Comparison of ENCODE assay signal across 8 cellular contexts in the genomic region with DNA sequence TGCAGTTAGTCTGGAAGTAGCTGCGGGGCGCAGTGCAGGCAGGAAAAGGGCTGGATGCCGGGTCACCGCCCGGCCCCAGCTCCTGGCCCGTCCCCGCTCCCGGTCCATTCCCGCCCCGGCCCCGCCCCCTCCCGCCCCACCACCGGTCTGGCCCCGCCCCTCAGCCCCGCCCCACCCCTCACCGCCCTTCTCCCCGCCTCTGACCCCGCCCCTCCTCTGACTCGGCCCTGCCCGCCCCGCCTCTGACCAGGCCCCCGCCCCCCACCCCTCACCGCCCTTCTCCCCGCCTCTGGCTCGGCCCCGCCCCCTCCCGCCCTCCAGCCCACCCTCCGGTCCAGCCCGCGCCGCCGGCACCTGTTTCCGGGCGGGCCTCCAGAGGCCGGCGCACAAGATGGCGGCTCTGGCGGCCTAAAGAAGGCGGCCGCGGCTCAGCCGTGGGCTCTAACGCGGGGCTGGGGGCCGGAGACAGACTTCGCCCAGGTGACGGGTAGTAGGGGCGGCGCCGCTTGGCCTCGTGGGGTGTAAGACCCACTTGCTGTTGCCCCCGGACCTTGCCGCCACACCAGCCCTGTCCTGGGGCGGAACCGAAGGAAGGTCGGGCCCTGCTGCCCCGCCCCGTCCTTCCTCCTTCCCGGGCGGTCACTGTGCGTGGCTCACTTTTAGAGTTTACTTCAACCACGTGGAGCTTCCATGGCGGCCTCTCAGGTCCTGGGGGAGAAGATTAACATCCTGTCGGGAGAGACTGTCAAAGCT. TPM values are rescaled to one million over a fixed set of nuclear protein-coding genes. Genes with fewer than 3 reads are reported as not detected.
DNase-seq lines count a peak whose midpoint lies in the region; ATAC-seq lines count a peak whose summit lies in the region.

A gene with protein sequence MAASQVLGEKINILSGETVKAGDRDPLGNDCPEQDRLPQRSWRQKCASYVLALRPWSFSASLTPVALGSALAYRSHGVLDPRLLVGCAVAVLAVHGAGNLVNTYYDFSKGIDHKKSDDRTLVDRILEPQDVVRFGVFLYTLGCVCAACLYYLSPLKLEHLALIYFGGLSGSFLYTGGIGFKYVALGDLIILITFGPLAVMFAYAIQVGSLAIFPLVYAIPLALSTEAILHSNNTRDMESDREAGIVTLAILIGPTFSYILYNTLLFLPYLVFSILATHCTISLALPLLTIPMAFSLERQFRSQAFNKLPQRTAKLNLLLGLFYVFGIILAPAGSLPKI (plus strand): TSS at position 357 of the 753 bp plus-strand sequence. CDS start 334 bp downstream, at position 691.

- H4K8ac ChIP-seq in mesenchymal stem cell (ENCODE audit: low read length), result peak within 1 kb of the TSS; percentile 99

- H3K4me1 Mint-ChIP-seq in effector memory CD8-positive, alpha-beta T cell (ENCODE audit: low read depth in 2 of 2), result peaks cover 22 to 30% of the 10 kb centered on the region in 2 donors

- no peak within 1 kb of the TSS for H2BK120ac ChIP-seq in mesenchymal stem cell (ENCODE audit: low read depth, low read length)

- peak within 1 kb of the TSS; percentile 98 for H4K91ac ChIP-seq in mesenchymal stem cell (ENCODE audit: low read length)

- DNase-seq in CMK (ENCODE audit: low read depth) (peak; percentile 84), HK-2 (ENCODE audit: unreplicated experiment) (peak; percentile 92), NOMO-1 treated with DMSO at 0.1 percent for 48 hours (lab: John Stamatoyannopoulos, UW; ENCODE audit: unreplicated experiment) (peak; percentile 73), mesenchymal stem cell (peak; percentile 89)
- DNase-seq in effector memory CD8-positive, alpha-beta T cell, result peak; percentile 67 to 73 (median 67)
- DNase-seq in stimulated activated CD8-positive, alpha-beta memory T cell treated with anti-CD3 and anti-CD28 coated beads, Interleukin-12 subunit alpha, Interleukin-12 subunit beta, amount 100 ng/mL, for 24 hours (ENCODE audit: extremely low read depth), result peak; percentile 64

- CTCF ChIA-PET in activated CD8-positive, alpha-beta memory T cell treated with anti-CD3 and anti-CD28 coated beads for 36 hours (lab: Charles Lee), result no interaction called here

- peak within 1 kb of the TSS; percentile 86 to 99 for H3K4me3 ChIP-seq in mesenchymal stem cell (ENCODE audit: insufficient read depth in 1 of 2, low read depth in 1 of 2, low read length in 2 of 2)

- peak within 1 kb of the TSS in 1 of 2 experiments; percentile 85 for H3K4ac ChIP-seq in mesenchymal stem cell (ENCODE audit: low read depth in 1 of 2, low read length in 2 of 2)

- peak within 1 kb of the TSS in 1 of 2 experiments; percentile 71 for H3K14ac ChIP-seq in mesenchymal stem cell (ENCODE audit: low read length in 2 of 2)

- H3K4me2 ChIP-seq in mesenchymal stem cell (ENCODE audit: low read length, poor library complexity, severe bottlenecking), result peak within 1 kb of the TSS; percentile 83

- no peaks in the 10 kb centered on the region for H3K27me3 ChIP-seq in mesenchymal stem cell (ENCODE audit: control insufficient read depth in 1 of 2, insufficient read depth in 1 of 2, low read length in 2 of 2)

- POLR2A ChIA-PET in activated CD8-positive, alpha-beta memory T cell treated with anti-CD3 and anti-CD28 coated beads for 36 hours (lab: Charles Lee), result interaction anchor here (0.7 to 1.0 kb wide), 4 partner anchors 10 to 260 kb away, joined by 3 to 4 read pairs (median 3); a partner anchor contains a TSS

- peak within 1 kb of the TSS; percentile 82 to 92 for H3K4me3 Mint-ChIP-seq in effector memory CD8-positive, alpha-beta T cell

- ATAC-seq in GM19455 (IDR thresholded peaks at IDR 0.05; ENCODE audit: unreplicated experiment), result peak; percentile 77
- ATAC-seq in effector memory CD8-positive, alpha-beta T cell (replicated peaks), result peak; percentile 89

- H3K23ac ChIP-seq in mesenchymal stem cell (ENCODE audit: low read length in 2 of 2), result peak within 1 kb of the TSS in 1 of 2 experiments; percentile 67

- peak within 1 kb of the TSS; percentile 90 for H2AFZ ChIP-seq in mesenchymal stem cell (ENCODE audit: low read depth, low read length)

- H3K18ac ChIP-seq in mesenchymal stem cell (ENCODE audit: low read depth in 1 of 2, low read length in 2 of 2), result peak within 1 kb of the TSS; percentile 93 to 98

- H3K9me3 Mint-ChIP-seq in effector memory CD8-positive, alpha-beta T cell, result no peaks in the 10 kb centered on the region

- no peaks in the 10 kb centered on the region for H3K27me3 Mint-ChIP-seq in effector memory CD8-positive, alpha-beta T cell

- H3K9me3 ChIP-seq in mesenchymal stem cell (ENCODE audit: control insufficient read depth, low read length), result no peaks in the 10 kb centered on the region

- H3K9ac ChIP-seq in mesenchymal stem cell (ENCODE audit: low read length), result peak within 1 kb of the TSS; percentile 91

- H3K36me3 Mint-ChIP-seq in effector memory CD8-positive, alpha-beta T cell (ENCODE audit: insufficient read depth), result peaks cover 16% of the 10 kb centered on the region

- H2BK12ac ChIP-seq in mesenchymal stem cell (ENCODE audit: low read length in 2 of 2), result peak within 1 kb of the TSS; percentile 21 to 87

- peaks cover 21% of the 10 kb centered on the region for H3K79me1 ChIP-seq in mesenchymal stem cell (replicated peaks; ENCODE audit: low read length, poor library complexity, severe bottlenecking)

- peaks cover 0 to 4% of the 10 kb centered on the region in 2 experiments for H3K36me3 ChIP-seq in mesenchymal stem cell (ENCODE audit: control insufficient read depth in 1 of 2, insufficient read depth in 2 of 2, low read depth in 1 of 2, low read length in 2 of 2)

- H2BK15ac ChIP-seq in mesenchymal stem cell (ENCODE audit: low read depth, poor library complexity, severe bottlenecking), result peak within 1 kb of the TSS; percentile 86

- under 1% methylated on average over 32 of the region's 64 CpGs for WGBS in mesenchymal stem cell

- H3K4me1 ChIP-seq in mesenchymal stem cell (ENCODE audit: control insufficient read depth, insufficient read depth, low read depth, low read length), result peaks cover 13% of the 10 kb centered on the region

- H3K27ac ChIP-seq in mesenchymal stem cell (ENCODE audit: low read length, poor library complexity, severe bottlenecking), result peak within 1 kb of the TSS; percentile 56

- H3K27ac Mint-ChIP-seq in effector memory CD8-positive, alpha-beta T cell, result peak within 1 kb of the TSS; percentile 87 to 92

- peak within 1 kb of the TSS; percentile 46 for H2BK5ac ChIP-seq in mesenchymal stem cell (ENCODE audit: low read depth, low read length, poor library complexity, severe bottlenecking)

- H2AK5ac ChIP-seq in mesenchymal stem cell (ENCODE audit: low read length, severe bottlenecking), result no peak within 1 kb of the TSS

RNA-seq across cellular contexts. Expression of the gene that starts here (rescaled TPM):
- total RNA-seq in activated CD8-positive, alpha-beta memory T cell treated with anti-CD3 and anti-CD28 coated beads for 36 hours, result 10 to 100 TPM; 38.6 to 41.2 TPM
- 6.8 TPM for polyA plus RNA-seq in mesenchymal stem cell (2013, experiment 1 of 2)
- 6.7 TPM for polyA plus RNA-seq in mesenchymal stem cell (2013, experiment 2 of 2)

Comparison
In these comparisons a context has a peak if more than half of its experiments do, and no peak if none do; other contexts are left out.
1. Peak in every context shown above with its lines: DNase-seq, ATAC-seq, H3K4me3 ChIP-seq and H3K27ac ChIP-seq.